ENCODE assay signal across 20 cellular contexts in the genomic region with DNA sequence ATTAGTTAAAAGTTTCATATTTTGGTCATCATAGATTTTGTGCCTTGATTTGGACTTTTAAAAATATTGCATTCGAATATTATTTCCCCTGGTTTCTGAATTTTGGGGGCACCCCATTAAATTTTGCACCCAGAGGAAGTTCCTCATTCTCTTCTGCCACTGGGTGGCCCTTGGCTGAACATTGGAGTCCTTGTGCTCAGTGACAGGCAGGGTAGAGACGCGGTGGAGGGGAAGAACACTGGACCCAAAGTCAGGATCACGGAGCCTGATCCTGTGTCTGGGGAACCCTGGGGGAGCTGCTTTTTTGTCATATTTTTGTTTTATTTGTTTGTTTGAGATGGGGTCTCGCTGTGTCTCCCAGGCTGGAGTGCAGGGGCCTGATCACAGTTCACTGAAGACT.
A peak's percentile ranks its signal among the peaks of the same experiment; 100 is the strongest.
DNase-seq lines count a peak whose midpoint lies in the region; ATAC-seq and TF ChIP-seq lines count a peak whose summit lies in the region.
"Had no signal": no experiment of that assay in that cellular context is flagged by ENCODE, and none has a peak within 500 bp of the region (broad histone marks: within the 10 kb centered on the region; RNA-seq: fewer than 3 reads in every experiment).

No MANE protein-coding gene starts in this region.

- H3K27ac Mint-ChIP-seq in natural killer cell treated with Interleukin-12 subunit alpha and Interleukin-12 subunit beta and Interleukin-15 and Interleukin-18, amount 100 ng/mL, for 72 hours, result peak overlapping the region; percentile 98

- 78 to 79% methylated on average over 5 of the region's 5 CpGs for WGBS in tibial nerve, 2 donors

- H3K27me3 ChIP-seq in OCI-LY3 (ENCODE audit: low read depth, low read length), result no peaks in the 10 kb centered on the region
- H3K27me3 ChIP-seq in tibial nerve, result no peaks in the 10 kb centered on the region
- H3K27me3 ChIP-seq: right atrium auricular region, tibial artery had no signal

- peaks cover 61 to 76% of the 10 kb centered on the region in 2 donors for H3K4me1 Mint-ChIP-seq in natural killer cell treated with Interleukin-12 subunit alpha and Interleukin-12 subunit beta and Interleukin-15 and Interleukin-18, amount 100 ng/mL, for 72 hours (ENCODE audit: low read depth in 2 of 2)

- H3K27me3 Mint-ChIP-seq in natural killer cell treated with Interleukin-12 subunit alpha and Interleukin-12 subunit beta and Interleukin-15 and Interleukin-18, amount 100 ng/mL, for 72 hours, result no peaks in the 10 kb centered on the region

- H3K4me1 ChIP-seq in OCI-LY3 (ENCODE audit: low read length) (peaks cover 31% of the 10 kb centered on the region), tibial nerve (peaks cover 0 to 23% (median 9%) of the 10 kb centered on the region in 4 donors)

- peaks cover 8% of the 10 kb centered on the region for H3K36me3 Mint-ChIP-seq in natural killer cell treated with Interleukin-12 subunit alpha and Interleukin-12 subunit beta and Interleukin-15 and Interleukin-18, amount 100 ng/mL, for 72 hours

- peak overlapping the region; percentile 98 for H3K4me3 Mint-ChIP-seq in natural killer cell treated with Interleukin-12 subunit alpha and Interleukin-12 subunit beta and Interleukin-15 and Interleukin-18, amount 100 ng/mL, for 72 hours
- H3K4me3 Mint-ChIP-seq: activated CD8-positive, alpha-beta T cell treated with anti-CD3 and anti-CD28 coated beads, Interleukin-2, amount 10 ng/mL, durations not matched to agents 7 days and 5 days; activated T-helper 1 cell treated with anti-CD3 and anti-CD28 coated beads, Interleukin-12 subunit alpha, Interleukin-12 subunit beta, Interleukin-2, Interleukin-4 antibody, amounts not matched to agents 30 ng/mL and 10 ng/mL and 1 ng/mL, durations not matched to agents 14 hours and 24 hours and 36 hours; T-helper 1 cell treated with Interleukin-12 subunit alpha and Interleukin-12 subunit beta and Interleukin-4 antibody, amounts not matched to agents 30 μg/mL and 1 μg/mL, for 36 hours had no signal

- TF ChIP-seq POLR2A in tibial nerve (IDR thresholded peaks at IDR 0.05), result no peak

- H4K20me1 ChIP-seq in OCI-LY3 (ENCODE audit: insufficient read depth, low read length), result peaks cover 17% of the 10 kb centered on the region

- H3K79me2 ChIP-seq in OCI-LY3 (ENCODE audit: low read length), result peaks cover 74% of the 10 kb centered on the region

- no peak overlapping the region for H2AFZ ChIP-seq in OCI-LY3 (ENCODE audit: low read depth, low read length)

- H3K9me3 Mint-ChIP-seq in natural killer cell treated with Interleukin-12 subunit alpha and Interleukin-12 subunit beta and Interleukin-15 and Interleukin-18, amount 100 ng/mL, for 72 hours, result no peaks in the 10 kb centered on the region
- H3K9me3 Mint-ChIP-seq: activated T-helper 1 cell treated with anti-CD3 and anti-CD28 coated beads, Interleukin-12 subunit alpha, Interleukin-12 subunit beta, Interleukin-2, Interleukin-4 antibody, amounts not matched to agents 30 ng/mL and 10 ng/mL and 1 ng/mL, durations not matched to agents 14 hours and 24 hours and 36 hours; T-helper 1 cell treated with Interleukin-12 subunit alpha and Interleukin-12 subunit beta and Interleukin-4 antibody, amounts not matched to agents 30 μg/mL and 1 μg/mL, for 36 hours had no signal

- TF ChIP-seq CTCF in OCI-LY3 (IDR thresholded peaks at IDR 0.05; ENCODE audit: low read depth, low read length), result peak; percentile 10; the same call in 1 of the 2 replicates
- TF ChIP-seq CTCF in tibial nerve (IDR thresholded peaks at IDR 0.05), result no peak

- H3K9me3 ChIP-seq in OCI-LY3 (ENCODE audit: insufficient read depth, low read length) (no peaks in the 10 kb centered on the region), tibial nerve (no peaks in the 10 kb centered on the region)
- H3K9me3 ChIP-seq: right atrium auricular region, tibial artery had no signal

- H3K4me3 ChIP-seq in OCI-LY3 (ENCODE audit: low read length), result peak overlapping the region; percentile 62; the same call in 1 of the 2 replicates
- no peak overlapping the region for H3K4me3 ChIP-seq in tibial nerve
- H3K4me3 ChIP-seq: K562, right atrium auricular region, tibial artery had no signal

- DNase-seq in CD1c-positive myeloid dendritic cell (ENCODE audit: extremely low spot score), result peak; percentile 57
- no peak for DNase-seq in epithelial cell of prostate (ENCODE audit: low read depth, low spot score)
- DNase-seq in natural killer cell treated with Interleukin-12 subunit alpha and Interleukin-12 subunit beta and Interleukin-15 and Interleukin-18, amount 100 ng/mL, for 72 hours (ENCODE audit: low spot score), result peak; percentile 16
- DNase-seq in midbrain (lab: John Stamatoyannopoulos, UW), result no peak
- DNase-seq in NCI-H1694 treated with DMSO at 0.1 percent for 48 hours (lab: John Stamatoyannopoulos, UW), result no peak
- no peak for DNase-seq in tibial nerve (ENCODE audit: low spot score in 2 of 2)
- DNase-seq: activated CD8-positive, alpha-beta T cell treated with anti-CD3 and anti-CD28 coated beads, Interleukin-2, amount 10 ng/mL, durations not matched to agents 7 days and 5 days; COR-L47; EL; NCI-H1105; NCI-H526 treated with DMSO at 0.1 percent for 48 hours; SHP77 treated with DMSO at 0.1 percent for 48 hours; stimulated activated naive CD4-positive, alpha-beta T cell had no signal

- H3K27ac ChIP-seq in OCI-LY3 (ENCODE audit: low read length) (peak overlapping the region; percentile 79), epithelial cell of prostate (peak overlapping the region; percentile 33), tibial nerve (peak overlapping the region in 2 of 4 donors; percentile 36 to 51)
- H3K27ac ChIP-seq: tibial artery had no signal

- H3K4me2 ChIP-seq in OCI-LY3 (ENCODE audit: low read length), result peak overlapping the region; percentile 94

- H3K9ac ChIP-seq in OCI-LY3 (ENCODE audit: low read length), result peak overlapping the region; percentile 30; the same call in 1 of the 2 replicates

- no peak for ATAC-seq in natural killer cell treated with Interleukin-12 subunit alpha and Interleukin-12 subunit beta and Interleukin-15 and Interleukin-18, amount 100 ng/mL, for 72 hours
- no peak for ATAC-seq in HG02623 (IDR thresholded peaks at IDR 0.05; ENCODE audit: unreplicated experiment)
- ATAC-seq: activated CD8-positive, alpha-beta T cell treated with anti-CD3 and anti-CD28 coated beads, Interleukin-2, amount 10 ng/mL, durations not matched to agents 7 days and 5 days; K562 had no signal

- no peak for TF ChIP-seq EP300 in tibial nerve (IDR thresholded peaks at IDR 0.05)

- H3K36me3 ChIP-seq in OCI-LY3 (replicated peaks; ENCODE audit: low read depth, low read length) (peaks cover 58% of the 10 kb centered on the region), tibial nerve (peaks cover 0 to 60% (median 0%) of the 10 kb centered on the region in 3 donors)

Comparison
In these comparisons a context has a peak if more than half of its experiments do, and no peak if none do; other contexts are left out.
1. DNase-seq: peak in CD1c-positive myeloid dendritic cell (single experiment) and natural killer cell treated with Interleukin-12 subunit alpha and Interleukin-12 subunit beta and Interleukin-15 and Interleukin-18, amount 100 ng/mL, for 72 hours (single experiment); none in epithelial cell of prostate (single experiment), midbrain (single experiment), NCI-H1694 treated with DMSO at 0.1 percent for 48 hours (single experiment) and tibial nerve (0 of 2).